Comparison of ENCODE assay signal across 39 cellular contexts in genomic region chr12:109807954-109808353, GRCh38. TPM values are rescaled to one million over a fixed set of nuclear protein-coding genes. Genes with fewer than 3 reads are reported as not detected.
"Had no signal": no experiment of that assay in that cellular context is flagged by ENCODE, and none has a peak within 500 bp of the region (broad histone marks: within the 10 kb centered on the region; RNA-seq: fewer than 3 reads in every experiment).

No MANE protein-coding gene starts in this region.

- H3K4me1 ChIP-seq: adrenal gland, ascending aorta, body of pancreas, breast epithelium had no signal

- H3K9me3 ChIP-seq: adrenal gland, ascending aorta, body of pancreas, breast epithelium had no signal

- H3K4me1 Mint-ChIP-seq: activated naive CD4-positive, alpha-beta T cell treated with anti-CD3 and anti-CD28 coated beads, Interleukin-2, amount 10 ng/mL, durations not matched to agents 7 days and 5 days; activated naive CD4-positive, alpha-beta T cell treated with anti-CD3 and anti-CD28 coated beads, Interleukin-2, amount 50 U/mL, for 24 hours; activated naive CD8-positive, alpha-beta T cell treated with anti-CD3 and anti-CD28 coated beads for 36 hours; activated naive CD8-positive, alpha-beta T cell treated with anti-CD3 and anti-CD28 coated beads, Interleukin-2, amount 50 U/mL, for 24 hours; activated T-helper 17 cell treated with anti-CD3 and anti-CD28 coated beads, Interleukin-2, amount 50 U/mL, for 72 hours; brain; central memory CD8-positive, alpha-beta T cell had no signal

- H3K36me3 Mint-ChIP-seq: activated naive CD4-positive, alpha-beta T cell treated with anti-CD3 and anti-CD28 coated beads, Interleukin-2, amount 10 ng/mL, durations not matched to agents 7 days and 5 days; activated naive CD4-positive, alpha-beta T cell treated with anti-CD3 and anti-CD28 coated beads, Interleukin-2, amount 50 U/mL, for 24 hours; activated naive CD4-positive, alpha-beta T cell treated with anti-CD3 and anti-CD28 coated beads, Interleukin-2, amount 50 U/mL, for 72 hours; activated naive CD8-positive, alpha-beta T cell; activated naive CD8-positive, alpha-beta T cell treated with anti-CD3 and anti-CD28 coated beads for 36 hours; activated naive CD8-positive, alpha-beta T cell treated with anti-CD3 and anti-CD28 coated beads, Interleukin-2, amount 10 ng/mL, durations not matched to agents 7 days and 5 days; brain had no signal

- H3K27ac ChIP-seq: adrenal gland, ascending aorta, body of pancreas, brain microvascular endothelial cell, breast epithelium, cardiac muscle cell had no signal

- H3K36me3 ChIP-seq: adrenal gland, ascending aorta, brain microvascular endothelial cell, breast epithelium, cardiac muscle cell had no signal

- DNase-seq: activated effector memory CD4-positive, alpha-beta T cell treated with anti-CD3 and anti-CD28 coated beads, Interleukin-2, amount 50 U/mL, for 16 hours; activated effector memory CD4-positive, alpha-beta T cell treated with Interleukin-2 at 50 U/mL for 16 hours; activated gamma-delta T cell; activated gamma-delta T cell treated with Interleukin-2 at 50 U/mL for 16 hours; activated naive CD4-positive, alpha-beta T cell; activated naive CD4-positive, alpha-beta T cell treated with anti-CD3 and anti-CD28 coated beads, Interleukin-2, amount 10 ng/mL, durations not matched to agents 7 days and 5 days; activated naive CD4-positive, alpha-beta T cell treated with anti-CD3 and anti-CD28 coated beads, Interleukin-2, amount 50 U/mL, for 16 hours; activated naive CD4-positive, alpha-beta T cell treated with Interleukin-2 at 50 U/mL for 16 hours; activated naive CD8-positive, alpha-beta T cell treated with anti-CD3 and anti-CD28 coated beads for 36 hours; activated naive CD8-positive, alpha-beta T cell treated with anti-CD3 and anti-CD28 coated beads, Interleukin-2, amount 10 ng/mL, durations not matched to agents 7 days and 5 days; activated naive CD8-positive, alpha-beta T cell treated with anti-CD3 and anti-CD28 coated beads, Interleukin-2, amount 50 U/mL, for 24 hours; activated T-cell treated with anti-CD3 and anti-CD28 coated beads, Interleukin-2, amount 50 U/mL, for 1 hour; activated T-cell treated with anti-CD3 and anti-CD28 coated beads, Interleukin-2, amount 50 U/mL, for 24 hours; activated T-cell treated with anti-CD3 and anti-CD28 coated beads, Interleukin-2, amount 50 U/mL, for 4 hours; activated T-cell treated with anti-CD3 and anti-CD28 coated beads, Interleukin-2, amount 50 U/mL, for 48 hours; activated T-cell treated with anti-CD3 and anti-CD28 coated beads, Interleukin-2, amount 50 U/mL, for 72 hours; adrenal gland; amniotic stem cell; amygdala; anterior cingulate cortex; aorta; body of pancreas; brain microvascular endothelial cell; caudate nucleus; central memory CD4-positive, alpha-beta T cell; cerebellar nuclear complex had no signal

- ATAC-seq: activated naive CD4-positive, alpha-beta T cell treated with anti-CD3 and anti-CD28 coated beads, Interleukin-2, amount 50 U/mL, for 72 hours; activated naive CD8-positive, alpha-beta T cell treated with anti-CD3 and anti-CD28 coated beads, Interleukin-2, amount 50 U/mL, for 24 hours; activated T-cell treated with anti-CD3 and anti-CD28 coated beads, Interleukin-2, amount 50 U/mL, for 4 hours; activated T-cell treated with anti-CD3 and anti-CD28 coated beads, Interleukin-2, amount 50 U/mL, for 72 hours; activated T-helper 17 cell treated with anti-CD3 and anti-CD28 coated beads, Interleukin-2, amount 50 U/mL, for 72 hours; body of pancreas had no signal

- H3K9me3 Mint-ChIP-seq: activated naive CD4-positive, alpha-beta T cell treated with anti-CD3 and anti-CD28 coated beads, Interleukin-2, amount 10 ng/mL, durations not matched to agents 7 days and 5 days; activated naive CD4-positive, alpha-beta T cell treated with anti-CD3 and anti-CD28 coated beads, Interleukin-2, amount 50 U/mL, for 24 hours; activated naive CD4-positive, alpha-beta T cell treated with anti-CD3 and anti-CD28 coated beads, Interleukin-2, amount 50 U/mL, for 72 hours; activated naive CD8-positive, alpha-beta T cell treated with anti-CD3 and anti-CD28 coated beads for 36 hours; activated naive CD8-positive, alpha-beta T cell treated with anti-CD3 and anti-CD28 coated beads, Interleukin-2, amount 10 ng/mL, durations not matched to agents 7 days and 5 days; activated naive CD8-positive, alpha-beta T cell treated with anti-CD3 and anti-CD28 coated beads, Interleukin-2, amount 50 U/mL, for 24 hours; activated T-cell treated with anti-CD3 and anti-CD28 coated beads, Interleukin-2, amount 50 U/mL, for 24 hours; activated T-cell treated with anti-CD3 and anti-CD28 coated beads, Interleukin-2, amount 50 U/mL, for 4 hours; activated T-cell treated with anti-CD3 and anti-CD28 coated beads, Interleukin-2, amount 50 U/mL, for 72 hours; activated T-helper 1 cell treated with anti-CD3 and anti-CD28 coated beads, Interleukin-12 subunit alpha, Interleukin-12 subunit beta, Interleukin-2, Interleukin-4 antibody, amounts not matched to agents 30 ng/mL and 10 ng/mL and 1 ng/mL, durations not matched to agents 14 hours and 24 hours and 36 hours; activated T-helper 17 cell treated with anti-CD3 and anti-CD28 coated beads, Interleukin-2, amount 50 U/mL, for 72 hours; activated T-helper 2 cell treated with anti-CD3 and anti-CD28 coated beads, Interferon-gamma antibody, Interleukin-2, Interleukin-4, amounts not matched to agents 10 μg/mL and 5 μg/mL and 100 μg/mL, durations not matched to agents 14 hours and 24 hours and 36 hours; brain; central memory CD8-positive, alpha-beta T cell had no signal

- FAIRE-seq: astrocyte, bronchial epithelial cell had no signal

- H3K27me3 ChIP-seq: adrenal gland, ascending aorta, body of pancreas, brain microvascular endothelial cell, breast epithelium, cardiac muscle cell had no signal

- H3K27me3 Mint-ChIP-seq: activated naive CD4-positive, alpha-beta T cell treated with anti-CD3 and anti-CD28 coated beads, Interleukin-2, amount 50 U/mL, for 24 hours; activated naive CD8-positive, alpha-beta T cell treated with anti-CD3 and anti-CD28 coated beads for 36 hours; activated naive CD8-positive, alpha-beta T cell treated with anti-CD3 and anti-CD28 coated beads, Interleukin-2, amount 50 U/mL, for 24 hours; activated T-cell treated with anti-CD3 and anti-CD28 coated beads, Interleukin-2, amount 50 U/mL, for 24 hours; activated T-helper 17 cell treated with anti-CD3 and anti-CD28 coated beads, Interleukin-2, amount 50 U/mL, for 72 hours; central memory CD8-positive, alpha-beta T cell had no signal

- H3K27ac Mint-ChIP-seq: activated naive CD4-positive, alpha-beta T cell treated with anti-CD3 and anti-CD28 coated beads, Interleukin-2, amount 10 ng/mL, durations not matched to agents 7 days and 5 days; activated naive CD4-positive, alpha-beta T cell treated with anti-CD3 and anti-CD28 coated beads, Interleukin-2, amount 50 U/mL, for 24 hours; activated naive CD4-positive, alpha-beta T cell treated with anti-CD3 and anti-CD28 coated beads, Interleukin-2, amount 50 U/mL, for 72 hours; activated naive CD8-positive, alpha-beta T cell; activated naive CD8-positive, alpha-beta T cell treated with anti-CD3 and anti-CD28 coated beads for 36 hours; activated naive CD8-positive, alpha-beta T cell treated with anti-CD3 and anti-CD28 coated beads, Interleukin-2, amount 10 ng/mL, durations not matched to agents 7 days and 5 days; activated naive CD8-positive, alpha-beta T cell treated with anti-CD3 and anti-CD28 coated beads, Interleukin-2, amount 50 U/mL, for 24 hours; activated T-cell treated with anti-CD3 and anti-CD28 coated beads, Interleukin-2, amount 50 U/mL, for 24 hours; activated T-cell treated with anti-CD3 and anti-CD28 coated beads, Interleukin-2, amount 50 U/mL, for 72 hours; activated T-helper 1 cell treated with anti-CD3 and anti-CD28 coated beads, Interleukin-12 subunit alpha, Interleukin-12 subunit beta, Interleukin-2, Interleukin-4 antibody, amounts not matched to agents 30 ng/mL and 10 ng/mL and 1 ng/mL, durations not matched to agents 14 hours and 24 hours and 36 hours; activated T-helper 17 cell treated with anti-CD3 and anti-CD28 coated beads, Interleukin-2, amount 50 U/mL, for 72 hours; activated T-helper 2 cell treated with anti-CD3 and anti-CD28 coated beads, Interferon-gamma antibody, Interleukin-2, Interleukin-4, amounts not matched to agents 10 μg/mL and 5 μg/mL and 100 μg/mL, durations not matched to agents 14 hours and 24 hours and 36 hours; brain had no signal

- H3K4me3 Mint-ChIP-seq: activated naive CD4-positive, alpha-beta T cell treated with anti-CD3 and anti-CD28 coated beads, Interleukin-2, amount 10 ng/mL, durations not matched to agents 7 days and 5 days; activated naive CD4-positive, alpha-beta T cell treated with anti-CD3 and anti-CD28 coated beads, Interleukin-2, amount 50 U/mL, for 24 hours; activated naive CD8-positive, alpha-beta T cell; activated naive CD8-positive, alpha-beta T cell treated with anti-CD3 and anti-CD28 coated beads for 36 hours; activated naive CD8-positive, alpha-beta T cell treated with anti-CD3 and anti-CD28 coated beads, Interleukin-2, amount 10 ng/mL, durations not matched to agents 7 days and 5 days; activated naive CD8-positive, alpha-beta T cell treated with anti-CD3 and anti-CD28 coated beads, Interleukin-2, amount 50 U/mL, for 24 hours; activated T-cell treated with anti-CD3 and anti-CD28 coated beads, Interleukin-2, amount 50 U/mL, for 24 hours; activated T-cell treated with anti-CD3 and anti-CD28 coated beads, Interleukin-2, amount 50 U/mL, for 4 hours; activated T-cell treated with anti-CD3 and anti-CD28 coated beads, Interleukin-2, amount 50 U/mL, for 72 hours; activated T-helper 1 cell treated with anti-CD3 and anti-CD28 coated beads, Interleukin-12 subunit alpha, Interleukin-12 subunit beta, Interleukin-2, Interleukin-4 antibody, amounts not matched to agents 30 ng/mL and 10 ng/mL and 1 ng/mL, durations not matched to agents 14 hours and 24 hours and 36 hours; activated T-helper 17 cell treated with anti-CD3 and anti-CD28 coated beads, Interleukin-2, amount 50 U/mL, for 72 hours; brain; central memory CD8-positive, alpha-beta T cell had no signal

- H3K4me3 ChIP-seq: adrenal gland, ascending aorta, body of pancreas, breast epithelium, cardiac muscle cell had no signal

RNA-seq across cellular contexts. Expression of gene TRPV4, which starts 25.2 kb away (rescaled TPM):
- total RNA-seq: activated naive CD4-positive, alpha-beta T cell treated with anti-CD3 and anti-CD28 coated beads, Interleukin-2, amount 50 U/mL, for 72 hours; activated naive CD8-positive, alpha-beta T cell treated with anti-CD3 and anti-CD28 coated beads for 36 hours; activated naive CD8-positive, alpha-beta T cell treated with anti-CD3 and anti-CD28 coated beads, Interleukin-2, amount 10 ng/mL, durations not matched to agents 7 days and 5 days; activated T-cell treated with anti-CD3 and anti-CD28 coated beads, Interleukin-2, amount 50 U/mL, for 4 hours; activated T-cell treated with anti-CD3 and anti-CD28 coated beads, Interleukin-2, amount 50 U/mL, for 72 hours; activated T-helper 1 cell treated with anti-CD3 and anti-CD28 coated beads, Interleukin-12 subunit alpha, Interleukin-12 subunit beta, Interleukin-2, Interleukin-4 antibody, amounts not matched to agents 30 ng/mL and 10 ng/mL and 1 ng/mL, durations not matched to agents 14 hours and 24 hours and 36 hours; activated T-helper 17 cell treated with anti-CD3 and anti-CD28 coated beads, Interleukin-2, amount 50 U/mL, for 72 hours; activated T-helper 2 cell treated with anti-CD3 and anti-CD28 coated beads, Interferon-gamma antibody, Interleukin-2, Interleukin-4, amounts not matched to agents 10 μg/mL and 5 μg/mL and 100 μg/mL, durations not matched to agents 14 hours and 24 hours and 36 hours; ascending aorta had no signal
